ENCODE assay signal across 5 cellular contexts in the genomic region with DNA sequence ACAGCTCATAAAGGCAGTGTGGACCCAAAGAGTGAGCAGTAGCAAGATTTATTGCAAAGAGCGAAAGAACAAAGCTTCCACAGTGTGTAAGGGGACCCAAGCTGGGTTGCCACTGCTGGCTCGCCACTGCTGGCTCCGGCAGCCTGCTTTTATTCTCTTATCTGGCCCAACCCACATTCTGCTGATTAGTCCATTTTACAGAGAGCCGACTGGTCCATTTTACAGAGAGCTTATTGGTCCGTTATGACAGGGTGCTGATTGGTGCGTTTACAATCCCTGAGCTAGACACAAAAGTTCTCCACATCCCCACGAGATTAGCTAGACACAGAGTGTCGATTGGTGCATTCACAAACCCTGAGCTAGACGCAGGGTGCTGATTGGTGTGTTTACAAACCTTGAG. TPM values are rescaled to one million over a fixed set of nuclear protein-coding genes. Genes with fewer than 3 reads are reported as not detected.
DNase-seq lines count a peak whose midpoint lies in the region; ATAC-seq and TF ChIP-seq lines count a peak whose summit lies in the region.
"Not testable (repeated sequence)": the region's sequence is repeated elsewhere in the genome, so short reads cannot be mapped to it uniquely, and the experiment has no call there.

No MANE protein-coding gene starts in this region.

- not testable (repeated sequence) for TF ChIP-seq POLR2A in HCT116 (IDR thresholded peaks at IDR 0.05; ENCODE audit: borderline replicate concordance, extremely low read depth, insufficient read depth, insufficient read length)

- H3K27me3 Mint-ChIP-seq in endothelial cell (ENCODE audit: unreplicated experiment) = not testable (repeated sequence)

- H4K20me1 ChIP-seq in HCT116 (ENCODE audit: insufficient read depth) = peaks cover 51% of the 10 kb centered on the region

- H3K4me1 ChIP-seq in HCT116 (ENCODE audit: control insufficient read depth in 1 of 2, insufficient read depth in 2 of 2, low read length in 2 of 2) = peaks cover 7 to 37% of the 10 kb centered on the region in 2 experiments; a peak in 3 of 4 replicates
- H3K4me1 ChIP-seq in RWPE2 (ENCODE audit: insufficient read depth, poor library complexity, severe bottlenecking) = peaks cover 16% of the 10 kb centered on the region

- H3K36me3 Mint-ChIP-seq in endothelial cell (ENCODE audit: low read depth, unreplicated experiment) = peaks cover 23% of the 10 kb centered on the region

- POLR2A ChIA-PET in HCT116 (lab: Charles Lee) = not testable (repeated sequence)

- not testable (repeated sequence) for H3K4me2 ChIP-seq in HCT116 (ENCODE audit: low read length)

- BruUV-seq in HCT116 (replicated peaks; lab: Mats Ljungman, UMichigan) = not testable (repeated sequence)

- not testable (repeated sequence) for TF ChIP-seq RAD21 in HCT116 (IDR thresholded peaks at IDR 0.05; ENCODE audit: low read depth)

- H3K27me3 ChIP-seq in HCT116 (ENCODE audit: insufficient read depth, low read length); RWPE2 (ENCODE audit: insufficient read depth, poor library complexity, severe bottlenecking): not testable (repeated sequence)

- H3K36me3 ChIP-seq in HCT116 (ENCODE audit: control insufficient read depth in 1 of 2, insufficient read depth in 2 of 2, low read length in 2 of 2) (peaks cover 7 to 41% of the 10 kb centered on the region in 2 experiments), RWPE2 (ENCODE audit: low read depth) (peaks cover 62% of the 10 kb centered on the region)

- DNase-seq in A172 (ENCODE audit: low spot score) = peak; percentile 54
- not testable (repeated sequence) for DNase-seq in HCT116 (ENCODE audit: low read depth, low spot score); RWPE2 (ENCODE audit: low spot score); endothelial cell (ENCODE audit: low spot score)
- peak; percentile 32 for DNase-seq in M059J (ENCODE audit: low read depth)

- H3K9me2 ChIP-seq in HCT116 (ENCODE audit: insufficient read depth) = not testable (repeated sequence)

- peak; percentile 39; the same call in 1 of the 2 replicates for ATAC-seq in HCT116
- ATAC-seq in RWPE2 (ENCODE audit: low read depth) = not testable (repeated sequence)

- H3K9me3 Mint-ChIP-seq in endothelial cell (ENCODE audit: unreplicated experiment) = not testable (repeated sequence)

- not testable (repeated sequence) for H3K27ac Mint-ChIP-seq in endothelial cell (ENCODE audit: unreplicated experiment)

- intact Hi-C loops in HCT116 (cut with micrococcal nuclease) = not testable (repeated sequence)

- not testable (repeated sequence) for H2AFZ ChIP-seq in HCT116 (ENCODE audit: low read depth, low read length, poor library complexity, severe bottlenecking)

- RAD21 ChIA-PET in HCT116 (lab: Charles Lee; ENCODE audit: low non-redundant PET in 1 of 2, low total read pairs in 2 of 2, uncharacterized antibody in 2 of 2, unreplicated experiment in 2 of 2) = not testable (repeated sequence)

- not testable (repeated sequence) for H3K9me3 ChIP-seq in HCT116 (ENCODE audit: control insufficient read depth in 1 of 2, insufficient read depth in 1 of 2, low read depth in 1 of 2, low read length in 2 of 2); RWPE2 (ENCODE audit: severe bottlenecking)

- peak overlapping the region; percentile 66 for H3K4me3 Mint-ChIP-seq in endothelial cell (ENCODE audit: unreplicated experiment)

- not testable (repeated sequence) for H3K4me3 ChIP-seq in HCT116 (replicated peaks in 1 of 2; ENCODE audit: low read depth in 1 of 2, low read length in 2 of 2); RWPE2 (ENCODE audit: severe bottlenecking)

- not testable (repeated sequence) for H3K4me1 Mint-ChIP-seq in endothelial cell (ENCODE audit: unreplicated experiment)

- CTCF ChIA-PET in HCT116 (lab: Charles Lee) = not testable (repeated sequence)

- H3K27ac ChIP-seq in HCT116 (ENCODE audit: low read depth, low read length) = not testable (repeated sequence)
- peak overlapping the region; percentile 64 for H3K27ac ChIP-seq in RWPE2 (ENCODE audit: poor library complexity, severe bottlenecking)

- H3K9ac ChIP-seq in HCT116 (ENCODE audit: low read length) = not testable (repeated sequence)

- H3K79me2 ChIP-seq in HCT116 (ENCODE audit: insufficient read depth, low read length) = peaks cover 95% of the 10 kb centered on the region

- TF ChIP-seq CTCF in HCT116 (IDR thresholded peaks at IDR 0.05 in 2 of 3, conservative IDR thresholded peaks at IDR 0.05 in 1 of 3; ENCODE audit: borderline replicate concordance in 1 of 3, insufficient read depth in 1 of 3, low read depth in 2 of 3, low read length in 2 of 3); RWPE2 (IDR thresholded peaks at IDR 0.05; ENCODE audit: poor library complexity, severe bottlenecking); endothelial cell (IDR thresholded peaks at IDR 0.05; ENCODE audit: unreplicated experiment): not testable (repeated sequence)

TF ChIP-seq in HCT116, 20 proteins besides CTCF, POLR2A, EP300 and RAD21:
- TF ChIP-seq POLR2AphosphoS5 (IDR thresholded peaks at IDR 0.05; ENCODE audit: low read depth, low read length) = 0 out of 2 replicates have a peak, but pooled peaks have one; percentile 28

RNA-seq across cellular contexts. Expression of a gene that starts 44.2 kb away (rescaled TPM):
- total RNA-seq in A172 (2014; rRNA removed; shearing (Covaris generic)) = 808 and 1,036 TPM in 2 replicates
- total RNA-seq in HCT116 (2021; ENCODE audit: unreplicated experiment) (532 TPM), endothelial cell (ENCODE audit: unreplicated experiment) (26.9 TPM)
- 106 and 160 TPM in 2 replicates for polyA plus RNA-seq in HCT116 (2012)
- 380 and 529 TPM in 2 replicates for total RNA-seq in M059J (2014; rRNA removed; shearing (Covaris generic))

Comparison
In these comparisons a context has a peak if more than half of its experiments do, and no peak if none do; other contexts are left out.
1. RNA of a gene that starts 44.2 kb away (total RNA-seq): 808 to 1,036 TPM in A172, 532 TPM in HCT116 (single experiment) and 380 to 529 TPM in M059J; 26.9 TPM in endothelial cell (single experiment); every median in the first group is over 10 times any median in the second.